Comparison of ENCODE assay signal across 1 cellular context in genomic region chr1:216005916-216006315, GRCh38.
TF ChIP-seq lines count a peak whose summit lies in the region.

No MANE protein-coding gene starts in this region.

TF ChIP-seq in WTC11, 78 proteins besides CTCF, POLR2A, EP300 and RAD21 (continued from another document):
- no peak for TF ChIP-seq AFF4 (CRISPR knock-in tag; IDR thresholded peaks at IDR 0.05; ENCODE audit: borderline replicate concordance)
- no peak for TF ChIP-seq AR (CRISPR knock-in tag; IDR thresholded peaks at IDR 0.05)
- TF ChIP-seq HMGXB4 (CRISPR knock-in tag; IDR thresholded peaks at IDR 0.05): no peak
- TF ChIP-seq TCF7 (CRISPR knock-in tag; IDR thresholded peaks at IDR 0.05; ENCODE audit: low read depth): no peak
